In genomic region chr1:38746413-38746812, GRCh38 we compare ENCODE assay signal across 27 cellular contexts.
"Had no signal": no experiment of that assay in that cellular context is flagged by ENCODE, and none has a peak within 500 bp of the region (broad histone marks: within the 10 kb centered on the region; RNA-seq: fewer than 3 reads in every experiment).

No MANE protein-coding gene starts in this region.

- ATAC-seq: effector memory CD8-positive, alpha-beta T cell; T-cell had no signal

- H3K27ac Mint-ChIP-seq: activated naive CD4-positive, alpha-beta T cell treated with anti-CD3 and anti-CD28 coated beads, Interleukin-2, amount 50 U/mL, for 24 hours; activated T-helper 1 cell treated with anti-CD3 and anti-CD28 coated beads, Interleukin-12 subunit alpha, Interleukin-12 subunit beta, Interleukin-2, Interleukin-4 antibody, amounts not matched to agents 30 ng/mL and 10 ng/mL and 1 ng/mL, durations not matched to agents 14 hours and 24 hours and 36 hours; effector memory CD8-positive, alpha-beta T cell; immature natural killer cell; naive B cell; T-cell had no signal

- H3K4me2 ChIP-seq: hepatocyte had no signal

- H3K79me2 ChIP-seq: hepatocyte had no signal

- H3K9me3 Mint-ChIP-seq: activated naive CD4-positive, alpha-beta T cell treated with anti-CD3 and anti-CD28 coated beads, Interleukin-2, amount 50 U/mL, for 24 hours; central memory CD8-positive, alpha-beta T cell; effector memory CD8-positive, alpha-beta T cell had no signal

- H3K27ac ChIP-seq: colonic mucosa, dorsolateral prefrontal cortex, hepatocyte, sigmoid colon, testis, uterus, WERI-Rb-1 had no signal

- H3K9me3 ChIP-seq: adrenal gland, colonic mucosa, sigmoid colon, testis, uterus had no signal

- FAIRE-seq: astrocyte, endothelial cell of umbilical vein, TTC549 had no signal

- H3K4me1 ChIP-seq: adrenal gland, colonic mucosa, sigmoid colon, testis, uterus had no signal

- DNase-seq: activated CD4-positive, CD25-positive, alpha-beta regulatory T cell treated with anti-CD3 and anti-CD28 coated beads, Interleukin-2, amount 50 U/mL, for 72 hours; activated gamma-delta T cell treated with Interleukin-2 at 50 U/mL for 16 hours; adrenal gland; colonic mucosa; dorsolateral prefrontal cortex; effector memory CD8-positive, alpha-beta T cell; foreskin melanocyte; immature natural killer cell; kidney glomerular epithelial cell; mesenchymal stem cell; naive B cell; occipital lobe; sigmoid colon; stimulated activated CD4-positive, alpha-beta T cell treated with anti-CD3 and anti-CD28 coated beads, Interleukin-2, amount 100 ng/mL, for 48 hours; stimulated activated naive CD4-positive, alpha-beta T cell; T-cell; testis; uterus; WERI-Rb-1 had no signal

- H3K4me3 Mint-ChIP-seq: activated naive CD4-positive, alpha-beta T cell treated with anti-CD3 and anti-CD28 coated beads, Interleukin-2, amount 50 U/mL, for 24 hours; activated T-helper 1 cell treated with anti-CD3 and anti-CD28 coated beads, Interleukin-12 subunit alpha, Interleukin-12 subunit beta, Interleukin-2, Interleukin-4 antibody, amounts not matched to agents 30 ng/mL and 10 ng/mL and 1 ng/mL, durations not matched to agents 14 hours and 24 hours and 36 hours; central memory CD8-positive, alpha-beta T cell; effector memory CD8-positive, alpha-beta T cell; immature natural killer cell; neural crest cell had no signal

- H3K4me1 Mint-ChIP-seq: activated naive CD4-positive, alpha-beta T cell treated with anti-CD3 and anti-CD28 coated beads, Interleukin-2, amount 50 U/mL, for 24 hours; central memory CD8-positive, alpha-beta T cell; immature natural killer cell; naive B cell; neural crest cell had no signal

- H3K36me3 ChIP-seq: adrenal gland, colonic mucosa, sigmoid colon, uterus, WERI-Rb-1 had no signal

- H3K4me3 ChIP-seq: adrenal gland, colonic mucosa, dorsolateral prefrontal cortex, hepatocyte, sigmoid colon, testis, uterus had no signal

- H2AFZ ChIP-seq: hepatocyte had no signal

- H3K27me3 ChIP-seq: adrenal gland, colonic mucosa, hepatocyte, sigmoid colon, testis, uterus had no signal

- H3K36me3 Mint-ChIP-seq: activated naive CD4-positive, alpha-beta T cell treated with anti-CD3 and anti-CD28 coated beads, Interleukin-2, amount 50 U/mL, for 24 hours; immature natural killer cell; T-cell had no signal
